Comparison of ENCODE assay signal across 8 cellular contexts in genomic region chr22:50327711-50328019, GRCh38. TPM values are rescaled to one million over a fixed set of nuclear protein-coding genes. Genes with fewer than 3 reads are reported as not detected.
DNase-seq lines count a peak whose midpoint lies in the region; ATAC-seq and TF ChIP-seq lines count a peak whose summit lies in the region.

No MANE protein-coding gene starts in this region.

- no peaks in the 10 kb centered on the region for H3K27me3 Mint-ChIP-seq in Calu3 (ENCODE audit: unreplicated experiment)

- peak overlapping the region; percentile 61 for H3K27ac ChIP-seq in RWPE2 (ENCODE audit: poor library complexity, severe bottlenecking)
- H3K27ac ChIP-seq in esophagus squamous epithelium, result peak overlapping the region; percentile 87 to 97 (median 96)

- DNase-seq in Calu3 (no peak), RWPE2 (ENCODE audit: low spot score) (no peak), esophagus squamous epithelium (lab: John Stamatoyannopoulos, UW) (no peak), posterior vena cava (ENCODE audit: low spot score) (peak; percentile 79), GM03348 (ENCODE audit: low spot score) (no peak), GDM1 (lab: John Stamatoyannopoulos, UW) (no peak)

- H3K4me1 ChIP-seq in RWPE2 (ENCODE audit: insufficient read depth, poor library complexity, severe bottlenecking) (peaks cover 17% of the 10 kb centered on the region), esophagus squamous epithelium (peaks cover 15 to 30% (median 17%) of the 10 kb centered on the region in 3 donors)

- H3K36me3 ChIP-seq in RWPE2 (ENCODE audit: low read depth) (no peaks in the 10 kb centered on the region), esophagus squamous epithelium (no peaks in the 10 kb centered on the region)

- H3K36me3 Mint-ChIP-seq in Calu3 (ENCODE audit: insufficient read depth, unreplicated experiment), result peaks cover 27% of the 10 kb centered on the region

- H3K9me3 ChIP-seq in RWPE2 (ENCODE audit: severe bottlenecking), result no peaks in the 10 kb centered on the region
- H3K9me3 ChIP-seq in esophagus squamous epithelium, result no peaks in the 10 kb centered on the region

- H3K4me1 Mint-ChIP-seq in Calu3 (ENCODE audit: low read depth, unreplicated experiment), result peaks cover 31% of the 10 kb centered on the region

- TF ChIP-seq POLR2A in esophagus squamous epithelium (IDR thresholded peaks at IDR 0.05), result no peak

- TF ChIP-seq CTCF in Calu3 (IDR thresholded peaks at IDR 0.05; ENCODE audit: unreplicated experiment), result no peak
- no peak for TF ChIP-seq CTCF in RWPE2 (IDR thresholded peaks at IDR 0.05; ENCODE audit: poor library complexity, severe bottlenecking)
- no peak for TF ChIP-seq CTCF in esophagus squamous epithelium (IDR thresholded peaks at IDR 0.05)

- H3K4me3 ChIP-seq in RWPE2 (ENCODE audit: severe bottlenecking) (peak overlapping the region; percentile 98), esophagus squamous epithelium (peak overlapping the region; percentile 58 to 95 (median 76))

- ATAC-seq in RWPE2 (ENCODE audit: low read depth) (no peak), GM21576 (IDR thresholded peaks at IDR 0.05; ENCODE audit: unreplicated experiment) (no peak), HG03025 (IDR thresholded peaks at IDR 0.05; ENCODE audit: low FRiP score, unreplicated experiment) (no peak)

- H3K27me3 ChIP-seq in RWPE2 (ENCODE audit: insufficient read depth, poor library complexity, severe bottlenecking), result no peaks in the 10 kb centered on the region
- no peaks in the 10 kb centered on the region for H3K27me3 ChIP-seq in esophagus squamous epithelium

- intact Hi-C loops in Calu3 (cut with micrococcal nuclease; ENCODE audit: unreplicated experiment) (loop anchor here (5.0 kb wide), 1 partner anchor 55 kb away; the partner anchor contains the start of gene MAPK11), esophagus squamous epithelium (cut with DNase I) (no loop called here), posterior vena cava (cut with DNase I) (loop anchor here (5.0 kb wide), 1 partner anchor 50 kb away; no protein-coding TSS in a partner anchor)

- 85 to 100% methylated on average over 1 to 12 of the region's 22 CpGs for WGBS in esophagus squamous epithelium, 2 donors

- peak overlapping the region; percentile 74 for H3K4me3 Mint-ChIP-seq in Calu3 (ENCODE audit: low read depth, unreplicated experiment)

- no peaks in the 10 kb centered on the region for H3K9me3 Mint-ChIP-seq in Calu3 (ENCODE audit: low read depth, unreplicated experiment)

- BruUV-seq in Calu3 (replicated peaks; lab: Mats Ljungman, UMichigan), result no TSS peak

- H3K27ac Mint-ChIP-seq in Calu3 (ENCODE audit: unreplicated experiment), result peak overlapping the region; percentile 67

- CTCF ChIA-PET in Calu3 (lab: Charles Lee), result interaction anchor here (0.6 to 1.9 kb wide), 3 partner anchors 22 to 76 kb away, joined by 3 to 5 read pairs (median 3); no protein-coding TSS in a partner anchor

RNA-seq across cellular contexts. Expression of gene DENND6B, which starts 0.9 kb away (rescaled TPM):
- total RNA-seq in Calu3 (2022) (13.2 and 19.0 TPM in 2 replicates), esophagus squamous epithelium (1 to 10 TPM in 3 of 4 donors, under 1 TPM in 1; 0.88 to 3.6 (median 2.9) TPM), posterior vena cava (1 to 10 TPM; 2.1 to 2.5 TPM)

RNA-seq across cellular contexts. Expression of gene PPP6R2, which starts 15.5 kb away (rescaled TPM):
- total RNA-seq in Calu3 (2022) (47.1 and 50.0 TPM in 2 replicates), esophagus squamous epithelium (10 to 100 TPM; 35.6 to 50.8 (median 45.6) TPM), posterior vena cava (10 to 100 TPM; 35.3 to 36.0 TPM)

RNA-seq across cellular contexts. Expression of gene PLXNB2, which starts 20.2 kb away (rescaled TPM):
- total RNA-seq in Calu3 (2022), result 298 and 337 TPM in 2 replicates
- total RNA-seq in esophagus squamous epithelium, result 100 to 1,000 TPM in 3 of 4 donors, 10 to 100 TPM in 1; 80.9 to 231 (median 129) TPM
- total RNA-seq in posterior vena cava, result 100 to 1,000 TPM; 108 to 125 TPM

RNA-seq across cellular contexts. Expression of gene MAPK11, which starts 57.5 kb away (rescaled TPM):
- 14.3 and 23.7 TPM in 2 replicates for total RNA-seq in Calu3 (2022)
- total RNA-seq in esophagus squamous epithelium, result 1 to 10 TPM; 2.4 to 5.7 (median 3.5) TPM
- 10 to 100 TPM; 11.5 to 11.6 TPM for total RNA-seq in posterior vena cava
